In the genomic region with DNA sequence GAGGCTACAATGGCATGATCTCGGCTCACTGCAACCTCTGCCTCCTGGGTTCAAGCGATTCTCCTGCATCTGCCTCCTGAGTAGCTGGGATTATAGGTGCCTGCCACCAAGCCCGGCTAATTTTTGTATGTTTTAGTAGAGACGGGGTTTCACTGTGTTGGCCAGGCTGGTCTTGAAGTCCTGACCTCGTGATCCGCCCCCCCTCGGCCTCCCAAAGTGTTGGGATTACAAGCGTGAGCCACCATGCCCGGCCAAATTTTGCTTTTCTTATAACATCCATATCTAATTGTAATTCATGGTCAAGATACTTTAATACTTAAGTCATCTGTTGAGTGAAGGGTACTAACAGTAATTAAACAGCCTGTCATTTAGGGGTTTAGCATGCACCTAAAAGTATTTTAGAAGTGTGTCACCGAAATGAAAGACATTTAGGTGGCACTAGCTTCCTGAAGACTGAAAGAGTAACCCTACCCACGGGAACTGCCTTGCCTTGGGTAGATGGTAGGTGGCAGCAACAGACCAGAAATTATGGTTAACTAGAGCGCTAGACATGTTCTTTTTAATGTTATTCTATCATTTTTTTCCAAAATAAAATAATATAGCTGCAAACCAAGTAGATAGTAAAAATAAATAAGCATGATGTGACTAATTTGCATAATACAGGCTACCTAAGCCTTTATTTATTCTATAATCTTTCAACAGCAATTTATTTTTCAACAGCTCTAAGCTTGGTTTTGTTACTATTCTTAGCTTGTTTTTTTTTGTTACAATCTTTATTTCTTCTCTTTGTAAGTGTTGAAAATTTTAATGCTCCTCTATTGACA, we compare ENCODE assay signal across 8 cellular contexts. TPM values are rescaled to one million over a fixed set of nuclear protein-coding genes. Genes with fewer than 3 reads are reported as not detected.
A peak's percentile ranks its signal among the peaks of the same experiment; 100 is the strongest.
DNase-seq lines count a peak whose midpoint lies in the region; ATAC-seq, FAIRE-seq and TF ChIP-seq lines count a peak whose summit lies in the region.

No MANE protein-coding gene starts in this region.

- H3K9me3 Mint-ChIP-seq in activated T-helper 2 cell treated with anti-CD3 and anti-CD28 coated beads, Interferon-gamma antibody, Interleukin-2, Interleukin-4, amounts not matched to agents 10 μg/mL and 5 μg/mL and 100 μg/mL, durations not matched to agents 14 hours and 24 hours and 36 hours, result no peaks in the 10 kb centered on the region
- no peaks in the 10 kb centered on the region for H3K9me3 Mint-ChIP-seq in osteocyte (ENCODE audit: unreplicated experiment)

- DNase-seq in Ammon's horn (ENCODE audit: low spot score) (peak; percentile 86), GM18507 (ENCODE audit: extremely low spot score, insufficient read length, low read depth) (no peak), NOMO-1 treated with DMSO at 0.1 percent for 48 hours (lab: John Stamatoyannopoulos, UW; ENCODE audit: unreplicated experiment) (peak; percentile 33), foreskin fibroblast (peak; percentile 50 to 80), osteocyte (ENCODE audit: extremely low spot score, unreplicated experiment) (no peak), HuH-7.5 (ENCODE audit: low spot score) (no peak)
- DNase-seq in activated T-helper 2 cell treated with anti-CD3 and anti-CD28 coated beads, Interferon-gamma antibody, Interleukin-2, Interleukin-4, amounts not matched to agents 10 μg/mL and 5 μg/mL and 100 μg/mL, durations not matched to agents 14 hours and 24 hours and 36 hours (ENCODE audit: low spot score), result peak; percentile 23

- peaks cover 6% of the 10 kb centered on the region for H3K4me1 Mint-ChIP-seq in activated T-helper 2 cell treated with anti-CD3 and anti-CD28 coated beads, Interferon-gamma antibody, Interleukin-2, Interleukin-4, amounts not matched to agents 10 μg/mL and 5 μg/mL and 100 μg/mL, durations not matched to agents 14 hours and 24 hours and 36 hours (ENCODE audit: low read depth)
- H3K4me1 Mint-ChIP-seq in osteocyte (ENCODE audit: unreplicated experiment), result peaks cover 18% of the 10 kb centered on the region

- TF ChIP-seq CTCF in foreskin fibroblast (IDR thresholded peaks at IDR 0.05; ENCODE audit: low read depth, low read length) (peak; percentile 75), osteocyte (IDR thresholded peaks at IDR 0.05) (peak; percentile 89)

- peak; percentile 63 for FAIRE-seq in GM18507 (lab: Jason Lieb, UNC)

- H3K27ac Mint-ChIP-seq in activated T-helper 2 cell treated with anti-CD3 and anti-CD28 coated beads, Interferon-gamma antibody, Interleukin-2, Interleukin-4, amounts not matched to agents 10 μg/mL and 5 μg/mL and 100 μg/mL, durations not matched to agents 14 hours and 24 hours and 36 hours, result no peak overlapping the region
- H3K27ac Mint-ChIP-seq in osteocyte (ENCODE audit: unreplicated experiment), result no peak overlapping the region

- intact Hi-C loops in activated T-helper 2 cell treated with anti-CD3 and anti-CD28 coated beads, Interferon-gamma antibody, Interleukin-2, Interleukin-4, amounts not matched to agents 10 μg/mL and 5 μg/mL and 100 μg/mL, durations not matched to agents 14 hours and 24 hours and 36 hours (cut with micrococcal nuclease), result loop anchor here (5.0 kb wide), 2 partner anchors 395 to 595 kb away; no protein-coding TSS in a partner anchor

- peak; percentile 53 for ATAC-seq in HG03280 (IDR thresholded peaks at IDR 0.05; ENCODE audit: unreplicated experiment)

- H3K4me3 Mint-ChIP-seq in activated T-helper 2 cell treated with anti-CD3 and anti-CD28 coated beads, Interferon-gamma antibody, Interleukin-2, Interleukin-4, amounts not matched to agents 10 μg/mL and 5 μg/mL and 100 μg/mL, durations not matched to agents 14 hours and 24 hours and 36 hours (ENCODE audit: low read depth), result no peak overlapping the region
- H3K4me3 Mint-ChIP-seq in osteocyte (ENCODE audit: unreplicated experiment), result no peak overlapping the region

- H3K4me3 ChIP-seq in foreskin fibroblast (ENCODE audit: low read depth in 1 of 2, low read length in 2 of 2), result no peak overlapping the region

- no peaks in the 10 kb centered on the region for H3K36me3 Mint-ChIP-seq in activated T-helper 2 cell treated with anti-CD3 and anti-CD28 coated beads, Interferon-gamma antibody, Interleukin-2, Interleukin-4, amounts not matched to agents 10 μg/mL and 5 μg/mL and 100 μg/mL, durations not matched to agents 14 hours and 24 hours and 36 hours (ENCODE audit: low read depth)
- no peaks in the 10 kb centered on the region for H3K36me3 Mint-ChIP-seq in osteocyte (ENCODE audit: unreplicated experiment)

- H3K27me3 Mint-ChIP-seq in activated T-helper 2 cell treated with anti-CD3 and anti-CD28 coated beads, Interferon-gamma antibody, Interleukin-2, Interleukin-4, amounts not matched to agents 10 μg/mL and 5 μg/mL and 100 μg/mL, durations not matched to agents 14 hours and 24 hours and 36 hours (ENCODE audit: low read depth), result peaks cover 21% of the 10 kb centered on the region
- peaks cover 8% of the 10 kb centered on the region for H3K27me3 Mint-ChIP-seq in osteocyte (ENCODE audit: unreplicated experiment)

RNA-seq across cellular contexts. Expression of a gene that starts 8.6 kb away (rescaled TPM):
- 4.3 and 6.5 TPM in 2 replicates for total RNA-seq in activated T-helper 2 cell treated with anti-CD3 and anti-CD28 coated beads, Interferon-gamma antibody, Interleukin-2, Interleukin-4, amounts not matched to agents 10 μg/mL and 5 μg/mL and 100 μg/mL, durations not matched to agents 14 hours and 24 hours and 36 hours
- total RNA-seq in osteocyte, result 8.9 and 10.4 TPM in 2 replicates

Comparison
In these comparisons a context has a peak if more than half of its experiments do, and no peak if none do; other contexts are left out.
1. DNase-seq: peak in Ammon's horn (single experiment), NOMO-1 treated with DMSO at 0.1 percent for 48 hours (single experiment), activated T-helper 2 cell treated with anti-CD3 and anti-CD28 coated beads, Interferon-gamma antibody, Interleukin-2, Interleukin-4, amounts not matched to agents 10 μg/mL and 5 μg/mL and 100 μg/mL, durations not matched to agents 14 hours and 24 hours and 36 hours (single experiment) and foreskin fibroblast (2 of 2); none in GM18507 (single experiment), osteocyte (single experiment) and HuH-7.5 (single experiment).